In the genomic region with DNA sequence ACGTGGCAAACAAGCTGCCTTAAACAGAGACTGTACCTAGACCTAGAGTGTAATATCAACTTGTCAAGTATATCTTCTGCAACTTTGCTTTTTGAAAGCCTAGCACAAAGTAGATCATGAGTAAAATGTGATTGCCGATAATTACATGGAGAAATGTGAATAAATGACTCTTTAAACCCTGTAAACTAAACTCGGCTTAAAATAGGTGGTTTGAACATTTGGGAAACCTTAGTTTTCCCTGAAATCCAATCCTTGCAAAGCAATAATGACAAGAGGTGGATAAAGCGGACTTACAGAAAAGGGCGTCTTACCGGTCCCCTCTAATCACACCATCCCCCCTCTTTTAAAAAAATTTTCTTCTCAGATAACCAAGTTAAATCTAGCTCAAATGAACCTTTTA, we compare ENCODE assay signal across 8 cellular contexts. TPM values are rescaled to one million over a fixed set of nuclear protein-coding genes. Genes with fewer than 3 reads are reported as not detected.
DNase-seq lines count a peak whose midpoint lies in the region; ATAC-seq lines count a peak whose summit lies in the region.

No MANE protein-coding gene starts in this region.

- H3K27me3 Mint-ChIP-seq in T-helper 1 cell treated with Interleukin-12 subunit alpha and Interleukin-12 subunit beta and Interleukin-4 antibody, amounts not matched to agents 30 μg/mL and 1 μg/mL, for 36 hours (ENCODE audit: low read depth): peaks cover 17% of the 10 kb centered on the region
- no peaks in the 10 kb centered on the region for H3K27me3 Mint-ChIP-seq in activated T-helper 17 cell treated with anti-CD3 and anti-CD28 coated beads, Interleukin-2, amount 50 U/mL, for 72 hours
- peaks cover 8 to 15% (median 9%) of the 10 kb centered on the region in 3 donors for H3K27me3 Mint-ChIP-seq in immature natural killer cell (ENCODE audit: low read depth in 3 of 3)

- H3K4me1 Mint-ChIP-seq in T-helper 1 cell treated with Interleukin-12 subunit alpha and Interleukin-12 subunit beta and Interleukin-4 antibody, amounts not matched to agents 30 μg/mL and 1 μg/mL, for 36 hours (ENCODE audit: low read depth): peaks cover 24% of the 10 kb centered on the region
- peaks cover 8% of the 10 kb centered on the region for H3K4me1 Mint-ChIP-seq in activated T-helper 17 cell treated with anti-CD3 and anti-CD28 coated beads, Interleukin-2, amount 50 U/mL, for 72 hours
- peaks cover 23 to 55% of the 10 kb centered on the region in 2 donors for H3K4me1 Mint-ChIP-seq in immature natural killer cell

- no peak for DNase-seq in T-helper 1 cell
- DNase-seq in immature natural killer cell: no peak
- no peak for DNase-seq in Ammon's horn (ENCODE audit: low spot score)

- peaks cover 5% of the 10 kb centered on the region for H3K36me3 Mint-ChIP-seq in T-helper 1 cell treated with Interleukin-12 subunit alpha and Interleukin-12 subunit beta and Interleukin-4 antibody, amounts not matched to agents 30 μg/mL and 1 μg/mL, for 36 hours (ENCODE audit: low read depth)
- H3K36me3 Mint-ChIP-seq in activated T-helper 17 cell treated with anti-CD3 and anti-CD28 coated beads, Interleukin-2, amount 50 U/mL, for 72 hours (ENCODE audit: low read depth): peaks cover 28% of the 10 kb centered on the region
- H3K36me3 Mint-ChIP-seq in immature natural killer cell: peaks cover 0 to 2% (median 1%) of the 10 kb centered on the region in 3 donors

- H3K27ac Mint-ChIP-seq in T-helper 1 cell treated with Interleukin-12 subunit alpha and Interleukin-12 subunit beta and Interleukin-4 antibody, amounts not matched to agents 30 μg/mL and 1 μg/mL, for 36 hours: peak overlapping the region; percentile 84
- peak overlapping the region; percentile 99 for H3K27ac Mint-ChIP-seq in activated T-helper 17 cell treated with anti-CD3 and anti-CD28 coated beads, Interleukin-2, amount 50 U/mL, for 72 hours
- H3K27ac Mint-ChIP-seq in immature natural killer cell: peak overlapping the region; percentile 90 to 98 (median 94)

- peak overlapping the region; percentile 81 for H3K4me3 Mint-ChIP-seq in T-helper 1 cell treated with Interleukin-12 subunit alpha and Interleukin-12 subunit beta and Interleukin-4 antibody, amounts not matched to agents 30 μg/mL and 1 μg/mL, for 36 hours
- peak overlapping the region; percentile 98 for H3K4me3 Mint-ChIP-seq in activated T-helper 17 cell treated with anti-CD3 and anti-CD28 coated beads, Interleukin-2, amount 50 U/mL, for 72 hours
- peak overlapping the region; percentile 93 to 100 (median 96) for H3K4me3 Mint-ChIP-seq in immature natural killer cell

- peaks cover 7% of the 10 kb centered on the region for H3K9me3 Mint-ChIP-seq in T-helper 1 cell treated with Interleukin-12 subunit alpha and Interleukin-12 subunit beta and Interleukin-4 antibody, amounts not matched to agents 30 μg/mL and 1 μg/mL, for 36 hours
- H3K9me3 Mint-ChIP-seq in activated T-helper 17 cell treated with anti-CD3 and anti-CD28 coated beads, Interleukin-2, amount 50 U/mL, for 72 hours: no peaks in the 10 kb centered on the region
- H3K9me3 Mint-ChIP-seq in immature natural killer cell: peaks cover 0 to 7% (median 6%) of the 10 kb centered on the region in 6 donors

- ATAC-seq in activated T-helper 17 cell treated with anti-CD3 and anti-CD28 coated beads, Interleukin-2, amount 50 U/mL, for 72 hours (replicated peaks): no peak
- ATAC-seq in HG02759 (IDR thresholded peaks at IDR 0.05; ENCODE audit: unreplicated experiment) (no peak), GM21515 (IDR thresholded peaks at IDR 0.05; ENCODE audit: unreplicated experiment) (no peak)

- peak overlapping the region; percentile 60 for H3K27ac ChIP-seq in temporal lobe (ENCODE audit: low read depth, low read length)

RNA-seq across cellular contexts. Expression of a gene that starts 0.5 kb away (rescaled TPM):
- total RNA-seq in activated T-helper 17 cell treated with anti-CD3 and anti-CD28 coated beads, Interleukin-2, amount 50 U/mL, for 72 hours: 100 to 1,000 TPM in 1 of 2 donors, 10 to 100 TPM in 1; 80.1 to 119 TPM
- 100 to 1,000 TPM in 1 of 3 donors, 10 to 100 TPM in 2; 66.7 to 133 (median 71.1) TPM for polyA plus RNA-seq in immature natural killer cell
- 64.4 TPM for total RNA-seq in temporal lobe
